9 cellular contexts compared by ENCODE assay signal in genomic region chr2:222672068-222672401, GRCh38. TPM values are rescaled to one million over a fixed set of nuclear protein-coding genes. Genes with fewer than 3 reads are reported as not detected.
DNase-seq lines count a peak whose midpoint lies in the region; ATAC-seq and TF ChIP-seq lines count a peak whose summit lies in the region.
"Had no signal": no experiment of that assay in that cellular context is flagged by ENCODE, and none has a peak within 500 bp of the region (broad histone marks: within the 10 kb centered on the region; RNA-seq: fewer than 3 reads in every experiment).

No MANE protein-coding gene starts in this region.

- H3K36me3 ChIP-seq in hepatocyte (replicated peaks; ENCODE audit: insufficient read depth, low read depth), result no peaks in the 10 kb centered on the region
- no peaks in the 10 kb centered on the region for H3K36me3 ChIP-seq in prostate gland
- no peaks in the 10 kb centered on the region for H3K36me3 ChIP-seq in MM.1S (replicated peaks; ENCODE audit: insufficient read depth, low read length)

- H3K9me3 Mint-ChIP-seq in activated T-helper 2 cell treated with anti-CD3 and anti-CD28 coated beads, Interferon-gamma antibody, Interleukin-2, Interleukin-4, amounts not matched to agents 10 μg/mL and 5 μg/mL and 100 μg/mL, durations not matched to agents 14 hours and 24 hours and 36 hours, result no peaks in the 10 kb centered on the region

- no peaks in the 10 kb centered on the region for H3K9me2 ChIP-seq in hepatocyte (replicated peaks; ENCODE audit: insufficient read depth)
- H3K9me2 ChIP-seq in MM.1S (replicated peaks; ENCODE audit: insufficient read depth, low read length), result no peaks in the 10 kb centered on the region

- H2AFZ ChIP-seq in hepatocyte (no peak overlapping the region), MM.1S (ENCODE audit: low read length) (no peak overlapping the region)

- no peak overlapping the region for H3K27ac ChIP-seq in hepatocyte
- no peak overlapping the region for H3K27ac ChIP-seq in prostate gland
- H3K27ac ChIP-seq in MM.1S (ENCODE audit: low read length), result no peak overlapping the region

- no peak for DNase-seq in activated T-helper 2 cell treated with anti-CD3 and anti-CD28 coated beads, Interferon-gamma antibody, Interleukin-2, Interleukin-4, amounts not matched to agents 10 μg/mL and 5 μg/mL and 100 μg/mL, durations not matched to agents 14 hours and 24 hours and 36 hours (ENCODE audit: low spot score)
- DNase-seq in hepatocyte (ENCODE audit: low spot score) (no peak), prostate gland (ENCODE audit: low spot score) (no peak), NCI-H1436 (lab: John Stamatoyannopoulos, UW) (no peak), DMS114 treated with DMSO at 0.1 percent for 48 hours (lab: John Stamatoyannopoulos, UW; ENCODE audit: unreplicated experiment) (no peak), MM.1S (no peak)
- DNase-seq: NCI-H226 had no signal

- H3K4me1 ChIP-seq in hepatocyte (ENCODE audit: insufficient read depth) (peaks cover 9% of the 10 kb centered on the region), prostate gland (replicated peaks) (peaks cover 3% of the 10 kb centered on the region), MM.1S (ENCODE audit: low read length) (no peaks in the 10 kb centered on the region)

- 18% methylated on average over 10 of the region's 10 CpGs for WGBS in hepatocyte (ENCODE audit: low lambda C conversion rate, missing lambda C conversion rate)
- 14% methylated on average over 10 of the region's 10 CpGs for WGBS in prostate gland

- peak overlapping the region; percentile 13 for H3K4me3 Mint-ChIP-seq in activated T-helper 2 cell treated with anti-CD3 and anti-CD28 coated beads, Interferon-gamma antibody, Interleukin-2, Interleukin-4, amounts not matched to agents 10 μg/mL and 5 μg/mL and 100 μg/mL, durations not matched to agents 14 hours and 24 hours and 36 hours (ENCODE audit: low read depth)

- H3K4me1 Mint-ChIP-seq in activated T-helper 2 cell treated with anti-CD3 and anti-CD28 coated beads, Interferon-gamma antibody, Interleukin-2, Interleukin-4, amounts not matched to agents 10 μg/mL and 5 μg/mL and 100 μg/mL, durations not matched to agents 14 hours and 24 hours and 36 hours (ENCODE audit: low read depth), result peaks cover 11% of the 10 kb centered on the region

- no peak for TF ChIP-seq CTCF in hepatocyte (IDR thresholded peaks at IDR 0.05; ENCODE audit: poor library complexity)
- TF ChIP-seq CTCF in prostate gland (IDR thresholded peaks at IDR 0.05), result no peak
- no peak for TF ChIP-seq CTCF in MM.1S (IDR thresholded peaks at IDR 0.05; ENCODE audit: low read length)

- no peaks in the 10 kb centered on the region for H3F3A ChIP-seq in MM.1S (ENCODE audit: insufficient read depth, low read length)

- H3K4me3 ChIP-seq in hepatocyte, result no peak overlapping the region
- H3K4me3 ChIP-seq in prostate gland, result peak overlapping the region; percentile 27 to 30
- no peak overlapping the region for H3K4me3 ChIP-seq in MM.1S (ENCODE audit: low read length)

- TF ChIP-seq POLR2A in prostate gland (IDR thresholded peaks at IDR 0.05), result no peak

- H4K20me1 ChIP-seq in hepatocyte (ENCODE audit: insufficient read depth, poor library complexity, severe bottlenecking) (no peaks in the 10 kb centered on the region), MM.1S (ENCODE audit: insufficient read depth, low read length) (no peaks in the 10 kb centered on the region)

- H3K4me2 ChIP-seq in hepatocyte (peak overlapping the region; percentile 99), MM.1S (ENCODE audit: low read depth, low read length) (no peak overlapping the region)

- no peaks in the 10 kb centered on the region for H3K9me3 ChIP-seq in hepatocyte (ENCODE audit: low read depth)
- H3K9me3 ChIP-seq in prostate gland, result no peaks in the 10 kb centered on the region
- H3K9me3 ChIP-seq in MM.1S (replicated peaks; ENCODE audit: insufficient read depth, low read length), result no peaks in the 10 kb centered on the region

- H3K27me3 Mint-ChIP-seq in activated T-helper 2 cell treated with anti-CD3 and anti-CD28 coated beads, Interferon-gamma antibody, Interleukin-2, Interleukin-4, amounts not matched to agents 10 μg/mL and 5 μg/mL and 100 μg/mL, durations not matched to agents 14 hours and 24 hours and 36 hours (ENCODE audit: low read depth), result peaks cover 69% of the 10 kb centered on the region

- H3K79me2 ChIP-seq in hepatocyte (no peaks in the 10 kb centered on the region), MM.1S (ENCODE audit: low read length) (no peaks in the 10 kb centered on the region)

- no peaks in the 10 kb centered on the region for H3K36me3 Mint-ChIP-seq in activated T-helper 2 cell treated with anti-CD3 and anti-CD28 coated beads, Interferon-gamma antibody, Interleukin-2, Interleukin-4, amounts not matched to agents 10 μg/mL and 5 μg/mL and 100 μg/mL, durations not matched to agents 14 hours and 24 hours and 36 hours (ENCODE audit: low read depth)

- ATAC-seq in GM18511 (IDR thresholded peaks at IDR 0.05; ENCODE audit: unreplicated experiment), result peak; percentile 9
- ATAC-seq in HG02642 (IDR thresholded peaks at IDR 0.05; ENCODE audit: poor library complexity, unreplicated experiment), result no peak

- no peak overlapping the region for H3K9ac ChIP-seq in MM.1S (ENCODE audit: low read length)

- no peak overlapping the region for H3K27ac Mint-ChIP-seq in activated T-helper 2 cell treated with anti-CD3 and anti-CD28 coated beads, Interferon-gamma antibody, Interleukin-2, Interleukin-4, amounts not matched to agents 10 μg/mL and 5 μg/mL and 100 μg/mL, durations not matched to agents 14 hours and 24 hours and 36 hours

- intact Hi-C loops in activated T-helper 2 cell treated with anti-CD3 and anti-CD28 coated beads, Interferon-gamma antibody, Interleukin-2, Interleukin-4, amounts not matched to agents 10 μg/mL and 5 μg/mL and 100 μg/mL, durations not matched to agents 14 hours and 24 hours and 36 hours (cut with micrococcal nuclease), result no loop called here
- intact Hi-C loops in prostate gland (cut with DNase I), result no loop called here

- peaks cover 30% of the 10 kb centered on the region for H3K27me3 ChIP-seq in hepatocyte
- no peaks in the 10 kb centered on the region for H3K27me3 ChIP-seq in prostate gland (replicated peaks; ENCODE audit: insufficient read depth)
- H3K27me3 ChIP-seq in MM.1S (replicated peaks; ENCODE audit: insufficient read depth, low read length), result no peaks in the 10 kb centered on the region

RNA-seq across cellular contexts. Expression of gene MOGAT1, which starts 0.6 kb away (rescaled TPM):
- 0.18 TPM in 1 of 2 replicates, not detected in the other for total RNA-seq in activated T-helper 2 cell treated with anti-CD3 and anti-CD28 coated beads, Interferon-gamma antibody, Interleukin-2, Interleukin-4, amounts not matched to agents 10 μg/mL and 5 μg/mL and 100 μg/mL, durations not matched to agents 14 hours and 24 hours and 36 hours
- not detected in 2 replicates for total RNA-seq in hepatocyte
- 0.15 TPM in 1 of 2 replicates, not detected in the other for polyA plus RNA-seq in hepatocyte
- not detected for total RNA-seq in prostate gland

RNA-seq across cellular contexts. Expression of gene FARSB, which starts 16.1 kb away (rescaled TPM):
- 47.7 and 49.8 TPM in 2 replicates for total RNA-seq in activated T-helper 2 cell treated with anti-CD3 and anti-CD28 coated beads, Interferon-gamma antibody, Interleukin-2, Interleukin-4, amounts not matched to agents 10 μg/mL and 5 μg/mL and 100 μg/mL, durations not matched to agents 14 hours and 24 hours and 36 hours
- 12.9 and 14.2 TPM in 2 replicates for total RNA-seq in hepatocyte
- polyA plus RNA-seq in hepatocyte, result 15.0 and 17.1 TPM in 2 replicates
- total RNA-seq in prostate gland, result 10 to 100 TPM; 11.9 to 16.2 TPM

Comparison
In these comparisons a context has a peak if more than half of its experiments do, and no peak if none do; other contexts are left out.
1. H3K4me3 ChIP-seq: peak in prostate gland (2 of 2); none in hepatocyte (single experiment) and MM.1S (single experiment).